Comparison of ENCODE assay signal across 8 cellular contexts in the genomic region with DNA sequence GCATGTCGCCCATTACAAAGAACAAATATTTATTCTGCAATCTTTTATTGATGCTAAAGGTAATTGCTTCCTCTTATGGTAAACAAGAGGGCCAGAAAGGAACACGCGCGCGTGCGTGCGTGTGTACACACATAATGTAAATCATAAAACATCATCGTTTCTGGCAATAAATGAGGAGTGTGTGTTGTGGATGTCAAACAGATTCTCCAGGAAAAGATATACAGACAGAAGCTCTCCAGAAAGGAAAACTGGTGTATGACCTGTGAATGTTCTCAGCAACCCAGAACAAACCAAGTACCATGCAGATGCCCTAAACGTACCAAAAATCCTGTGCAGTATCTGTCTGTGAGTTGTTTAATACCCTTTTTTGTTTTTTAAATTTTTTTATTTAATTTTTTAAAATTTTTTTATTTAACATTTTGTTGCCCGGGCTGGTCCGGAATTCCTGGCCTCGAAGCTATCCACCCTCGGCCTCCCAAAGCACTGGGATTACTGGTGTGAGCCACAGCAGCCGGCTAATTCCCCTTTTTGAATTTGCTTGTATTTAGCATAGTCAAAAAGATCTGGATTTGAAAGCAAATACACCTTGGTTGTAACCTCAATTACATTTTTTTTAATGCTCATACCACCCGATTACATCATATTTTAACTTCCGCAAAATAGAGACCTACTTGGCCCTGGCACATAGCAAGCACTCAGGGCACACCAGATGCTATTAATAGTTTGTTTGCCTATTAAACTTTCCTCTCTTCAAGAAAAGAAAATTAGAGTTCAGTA. TPM values are rescaled to one million over a fixed set of nuclear protein-coding genes. Genes with fewer than 3 reads are reported as not detected.
A peak's percentile ranks its signal among the peaks of the same experiment; 100 is the strongest.
DNase-seq lines count a peak whose midpoint lies in the region; ATAC-seq and TF ChIP-seq lines count a peak whose summit lies in the region.

No MANE protein-coding gene starts in this region.

- ATAC-seq in esophagus mucosa: no peak

- peak overlapping the region; percentile 52 for H3K4me2 ChIP-seq in neural cell (ENCODE audit: low read length)

- H3K9me3 ChIP-seq in effector memory CD4-positive, alpha-beta T cell (ENCODE audit: control insufficient read depth, low read length): no peaks in the 10 kb centered on the region
- no peaks in the 10 kb centered on the region for H3K9me3 ChIP-seq in neural cell (ENCODE audit: low read length)

- H3K79me2 ChIP-seq in neural cell (replicated peaks; ENCODE audit: insufficient read depth, low read length): peaks cover 34% of the 10 kb centered on the region

- H3K4me3 ChIP-seq in GM12864 (ENCODE audit: low read depth, low read length): peak overlapping the region; percentile 98
- peak overlapping the region; percentile 95 for H3K4me3 ChIP-seq in effector memory CD4-positive, alpha-beta T cell (ENCODE audit: insufficient read depth, low read depth, low read length, poor library complexity, severe bottlenecking)
- H3K4me3 ChIP-seq in neural cell (ENCODE audit: low read length): peak overlapping the region; percentile 97

- peak overlapping the region; percentile 86 for H3K27ac ChIP-seq in effector memory CD4-positive, alpha-beta T cell (ENCODE audit: insufficient read depth, low read length, poor library complexity, severe bottlenecking)
- H3K27ac ChIP-seq in neural cell (ENCODE audit: low read length): peak overlapping the region; percentile 92

- H3K9me2 ChIP-seq in neural cell (ENCODE audit: insufficient read depth, low read length): no peaks in the 10 kb centered on the region

- H3K9ac ChIP-seq in neural cell (ENCODE audit: low read length): peak overlapping the region; percentile 89

- H2AFZ ChIP-seq in neural cell (ENCODE audit: low read depth, low read length): peak overlapping the region; percentile 23

- no peaks in the 10 kb centered on the region for H3F3A ChIP-seq in neural cell (ENCODE audit: insufficient read depth, low read length, poor library complexity, severe bottlenecking)

- H4K20me1 ChIP-seq in neural cell (ENCODE audit: insufficient read depth): no peaks in the 10 kb centered on the region

- no peak for TF ChIP-seq RAD21 in neural cell (conservative IDR thresholded peaks at IDR 0.05)

- no peaks in the 10 kb centered on the region for H3K4me1 ChIP-seq in effector memory CD4-positive, alpha-beta T cell (ENCODE audit: control insufficient read depth, insufficient read depth, low read length, poor library complexity, severe bottlenecking)

- H3K36me3 ChIP-seq in effector memory CD4-positive, alpha-beta T cell (ENCODE audit: control insufficient read depth, insufficient read depth, low read length): no peaks in the 10 kb centered on the region
- no peaks in the 10 kb centered on the region for H3K36me3 ChIP-seq in neural cell (ENCODE audit: insufficient read depth, low read length)

- no peak for TF ChIP-seq EP300 in neural cell (conservative IDR thresholded peaks at IDR 0.05; ENCODE audit: poor library complexity, severe bottlenecking)

- no peak for TF ChIP-seq CTCF in GM12864 (IDR thresholded peaks at IDR 0.05; ENCODE audit: low read depth, low read length, missing control alignments)
- TF ChIP-seq CTCF in neural cell (IDR thresholded peaks at IDR 0.05; ENCODE audit: poor library complexity, severe bottlenecking): no peak

- DNase-seq in GM12864 (ENCODE audit: low read depth) (no peak), NOMO-1 treated with dmso at 0.1 percent for 144 hours (lab: John Stamatoyannopoulos, UW; ENCODE audit: unreplicated experiment) (peak; percentile 69), NCI-H510A (lab: John Stamatoyannopoulos, UW) (no peak), HK-2 (ENCODE audit: unreplicated experiment) (no peak)
- DNase-seq in effector memory CD4-positive, alpha-beta T cell: no peak
- no peak for DNase-seq in activated CD4-positive, alpha-beta T cell treated with anti-CD3 and anti-CD28 coated beads for 48 hours

- no peaks in the 10 kb centered on the region for H3K27me3 ChIP-seq in effector memory CD4-positive, alpha-beta T cell (replicated peaks; ENCODE audit: control insufficient read depth, insufficient read depth, low read length, poor library complexity, severe bottlenecking)
- H3K27me3 ChIP-seq in neural cell (ENCODE audit: insufficient read depth, low read depth, low read length): no peaks in the 10 kb centered on the region

TF ChIP-seq in neural cell, 6 proteins besides CTCF, POLR2A, EP300 and RAD21:
- TF ChIP-seq, protein P1, sequence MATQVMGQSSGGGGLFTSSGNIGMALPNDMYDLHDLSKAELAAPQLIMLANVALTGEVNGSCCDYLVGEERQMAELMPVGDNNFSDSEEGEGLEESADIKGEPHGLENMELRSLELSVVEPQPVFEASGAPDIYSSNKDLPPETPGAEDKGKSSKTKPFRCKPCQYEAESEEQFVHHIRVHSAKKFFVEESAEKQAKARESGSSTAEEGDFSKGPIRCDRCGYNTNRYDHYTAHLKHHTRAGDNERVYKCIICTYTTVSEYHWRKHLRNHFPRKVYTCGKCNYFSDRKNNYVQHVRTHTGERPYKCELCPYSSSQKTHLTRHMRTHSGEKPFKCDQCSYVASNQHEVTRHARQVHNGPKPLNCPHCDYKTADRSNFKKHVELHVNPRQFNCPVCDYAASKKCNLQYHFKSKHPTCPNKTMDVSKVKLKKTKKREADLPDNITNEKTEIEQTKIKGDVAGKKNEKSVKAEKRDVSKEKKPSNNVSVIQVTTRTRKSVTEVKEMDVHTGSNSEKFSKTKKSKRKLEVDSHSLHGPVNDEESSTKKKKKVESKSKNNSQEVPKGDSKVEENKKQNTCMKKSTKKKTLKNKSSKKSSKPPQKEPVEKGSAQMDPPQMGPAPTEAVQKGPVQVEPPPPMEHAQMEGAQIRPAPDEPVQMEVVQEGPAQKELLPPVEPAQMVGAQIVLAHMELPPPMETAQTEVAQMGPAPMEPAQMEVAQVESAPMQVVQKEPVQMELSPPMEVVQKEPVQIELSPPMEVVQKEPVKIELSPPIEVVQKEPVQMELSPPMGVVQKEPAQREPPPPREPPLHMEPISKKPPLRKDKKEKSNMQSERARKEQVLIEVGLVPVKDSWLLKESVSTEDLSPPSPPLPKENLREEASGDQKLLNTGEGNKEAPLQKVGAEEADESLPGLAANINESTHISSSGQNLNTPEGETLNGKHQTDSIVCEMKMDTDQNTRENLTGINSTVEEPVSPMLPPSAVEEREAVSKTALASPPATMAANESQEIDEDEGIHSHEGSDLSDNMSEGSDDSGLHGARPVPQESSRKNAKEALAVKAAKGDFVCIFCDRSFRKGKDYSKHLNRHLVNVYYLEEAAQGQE (IDR thresholded peaks at IDR 0.05; ENCODE audit: borderline replicate concordance): no peak
- TF ChIP-seq POLR2AphosphoS5 (IDR thresholded peaks at IDR 0.05) (no peak), TAF1 (IDR thresholded peaks at IDR 0.05; ENCODE audit: low read depth) (no peak), MXI1 (conservative IDR thresholded peaks at IDR 0.05; ENCODE audit: poor library complexity, severe bottlenecking) (no peak), EZH2 (IDR thresholded peaks at IDR 0.05; ENCODE audit: borderline replicate concordance, insufficient read depth, low read length, poor library complexity, severe bottlenecking) (no peak), SMC3 (conservative IDR thresholded peaks at IDR 0.05; ENCODE audit: poor library complexity) (no peak)

RNA-seq across cellular contexts. Expression of gene NUDT3, which starts 0.9 kb away (rescaled TPM):
- 80.2 and 87.5 TPM in 2 replicates for polyA plus RNA-seq in neural cell
- polyA minus RNA-seq in neural cell: 146 and 173 TPM in 2 replicates
- 18.7 TPM for total RNA-seq in esophagus mucosa

RNA-seq across cellular contexts. Expression of gene RPS10, which starts 32.5 kb away (rescaled TPM):
- 3,258 and 3,413 TPM in 2 replicates for polyA plus RNA-seq in neural cell
- 989 and 999 TPM in 2 replicates for polyA minus RNA-seq in neural cell
- total RNA-seq in esophagus mucosa: 1,684 TPM
